Comparison of ENCODE assay signal across 26 cellular contexts in the genomic region with DNA sequence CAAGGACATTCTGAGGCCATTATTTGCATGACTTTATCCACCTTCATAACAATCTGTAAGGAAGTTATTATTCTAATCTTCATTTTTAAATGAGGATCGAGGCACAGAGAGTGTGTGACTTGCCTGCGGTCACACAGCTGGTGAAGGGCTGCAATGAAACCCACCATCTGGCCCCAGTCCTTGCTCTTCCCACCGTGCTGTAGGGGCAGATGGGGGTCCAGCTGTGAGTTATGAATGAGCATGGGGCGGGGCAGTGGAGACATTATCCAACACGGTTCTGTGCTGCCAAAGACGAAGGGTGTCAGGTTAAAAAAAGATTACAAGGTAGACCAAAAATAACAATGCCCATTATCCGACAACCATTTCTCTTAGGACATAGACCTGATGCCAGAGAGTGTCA.
"Had no signal": no experiment of that assay in that cellular context is flagged by ENCODE, and none has a peak within 500 bp of the region (broad histone marks: within the 10 kb centered on the region; RNA-seq: fewer than 3 reads in every experiment).

No MANE protein-coding gene starts in this region.

- H3K9me3 Mint-ChIP-seq: activated CD4-positive, alpha-beta memory T cell treated with anti-CD3 and anti-CD28 coated beads, Interleukin-2, amount 10 ng/mL, durations not matched to agents 7 days and 5 days; activated CD4-positive, alpha-beta T cell treated with anti-CD3 and anti-CD28 coated beads, Interleukin-2, amount 10 ng/mL, durations not matched to agents 7 days and 5 days; activated naive CD4-positive, alpha-beta T cell treated with anti-CD3 and anti-CD28 coated beads, Interleukin-2, amount 10 ng/mL, durations not matched to agents 7 days and 5 days; activated naive CD4-positive, alpha-beta T cell treated with anti-CD3 and anti-CD28 coated beads, Interleukin-2, amount 50 U/mL, for 72 hours; activated naive CD8-positive, alpha-beta T cell treated with anti-CD3 and anti-CD28 coated beads, Interleukin-2, amount 10 ng/mL, durations not matched to agents 7 days and 5 days; activated T-cell treated with anti-CD3 and anti-CD28 coated beads, Interleukin-2, amount 50 U/mL, for 24 hours; activated T-cell treated with anti-CD3 and anti-CD28 coated beads, Interleukin-2, amount 50 U/mL, for 72 hours; dendritic cell treated with granulocyte-macrophage colony-stimulating factor and Interleukin-4, amounts not matched to agents 40 ng/mL and 50 ng/mL, for 4 days; endodermal cell had no signal

- DNase-seq: activated CD4-positive, alpha-beta memory T cell treated with anti-CD3 and anti-CD28 coated beads, Interleukin-2, amount 10 ng/mL, durations not matched to agents 7 days and 5 days; activated CD4-positive, alpha-beta T cell treated with anti-CD3 and anti-CD28 coated beads for 1 hour; activated CD4-positive, alpha-beta T cell treated with anti-CD3 and anti-CD28 coated beads for 4 hours; activated CD4-positive, alpha-beta T cell treated with anti-CD3 and anti-CD28 coated beads, Interleukin-2, amount 10 ng/mL, durations not matched to agents 7 days and 5 days; activated CD4-positive, alpha-beta T cell treated with anti-CD3 and anti-CD28 coated beads, Interleukin-2, amount 50 U/mL, for 4 hours; activated CD8-positive, alpha-beta memory T cell treated with anti-CD3 and anti-CD28 coated beads, Interleukin-2, amount 50 U/mL, for 48 hours; activated gamma-delta T cell; activated naive CD4-positive, alpha-beta T cell; activated naive CD4-positive, alpha-beta T cell treated with anti-CD3 and anti-CD28 coated beads, Interleukin-2, amount 10 ng/mL, durations not matched to agents 7 days and 5 days; activated naive CD8-positive, alpha-beta T cell treated with anti-CD3 and anti-CD28 coated beads, Interleukin-2, amount 10 ng/mL, durations not matched to agents 7 days and 5 days; activated T-cell treated with anti-CD3 and anti-CD28 coated beads for 4 hours; activated T-cell treated with anti-CD3 and anti-CD28 coated beads, Interleukin-2, amount 50 U/mL, for 24 hours; activated T-cell treated with anti-CD3 and anti-CD28 coated beads, Interleukin-2, amount 50 U/mL, for 72 hours; central memory CD4-positive, alpha-beta T cell; cerebellar nuclear complex; colonic mucosa; dorsolateral prefrontal cortex; effector memory CD4-positive, alpha-beta T cell; endodermal cell; foreskin keratinocyte; gastrocnemius medialis; heart right ventricle had no signal

- H3K27me3 Mint-ChIP-seq: activated T-cell treated with anti-CD3 and anti-CD28 coated beads, Interleukin-2, amount 50 U/mL, for 24 hours; dendritic cell treated with granulocyte-macrophage colony-stimulating factor and Interleukin-4, amounts not matched to agents 40 ng/mL and 50 ng/mL, for 4 days had no signal

- H3K27ac Mint-ChIP-seq: activated CD4-positive, alpha-beta memory T cell treated with anti-CD3 and anti-CD28 coated beads, Interleukin-2, amount 10 ng/mL, durations not matched to agents 7 days and 5 days; activated CD4-positive, alpha-beta T cell treated with anti-CD3 and anti-CD28 coated beads, Interleukin-2, amount 10 ng/mL, durations not matched to agents 7 days and 5 days; activated naive CD4-positive, alpha-beta T cell treated with anti-CD3 and anti-CD28 coated beads, Interleukin-2, amount 10 ng/mL, durations not matched to agents 7 days and 5 days; activated naive CD4-positive, alpha-beta T cell treated with anti-CD3 and anti-CD28 coated beads, Interleukin-2, amount 50 U/mL, for 72 hours; activated naive CD8-positive, alpha-beta T cell treated with anti-CD3 and anti-CD28 coated beads, Interleukin-2, amount 10 ng/mL, durations not matched to agents 7 days and 5 days; activated T-cell treated with anti-CD3 and anti-CD28 coated beads, Interleukin-2, amount 50 U/mL, for 24 hours; activated T-cell treated with anti-CD3 and anti-CD28 coated beads, Interleukin-2, amount 50 U/mL, for 72 hours; brain; dendritic cell treated with granulocyte-macrophage colony-stimulating factor and Interleukin-4, amounts not matched to agents 40 ng/mL and 50 ng/mL, for 4 days; endodermal cell; WTC11 had no signal

- H3K4me1 Mint-ChIP-seq: activated CD4-positive, alpha-beta memory T cell treated with anti-CD3 and anti-CD28 coated beads, Interleukin-2, amount 10 ng/mL, durations not matched to agents 7 days and 5 days; activated CD4-positive, alpha-beta T cell treated with anti-CD3 and anti-CD28 coated beads, Interleukin-2, amount 10 ng/mL, durations not matched to agents 7 days and 5 days; activated naive CD4-positive, alpha-beta T cell treated with anti-CD3 and anti-CD28 coated beads, Interleukin-2, amount 10 ng/mL, durations not matched to agents 7 days and 5 days; endodermal cell; WTC11 had no signal

- H3K4me3 Mint-ChIP-seq: activated CD4-positive, alpha-beta memory T cell treated with anti-CD3 and anti-CD28 coated beads, Interleukin-2, amount 10 ng/mL, durations not matched to agents 7 days and 5 days; activated CD4-positive, alpha-beta T cell treated with anti-CD3 and anti-CD28 coated beads, Interleukin-2, amount 10 ng/mL, durations not matched to agents 7 days and 5 days; activated naive CD4-positive, alpha-beta T cell treated with anti-CD3 and anti-CD28 coated beads, Interleukin-2, amount 10 ng/mL, durations not matched to agents 7 days and 5 days; activated naive CD8-positive, alpha-beta T cell treated with anti-CD3 and anti-CD28 coated beads, Interleukin-2, amount 10 ng/mL, durations not matched to agents 7 days and 5 days; activated T-cell treated with anti-CD3 and anti-CD28 coated beads, Interleukin-2, amount 50 U/mL, for 24 hours; activated T-cell treated with anti-CD3 and anti-CD28 coated beads, Interleukin-2, amount 50 U/mL, for 72 hours; brain; dendritic cell treated with granulocyte-macrophage colony-stimulating factor and Interleukin-4, amounts not matched to agents 40 ng/mL and 50 ng/mL, for 4 days; endodermal cell; WTC11 had no signal

- H3K36me3 Mint-ChIP-seq: activated naive CD4-positive, alpha-beta T cell treated with anti-CD3 and anti-CD28 coated beads, Interleukin-2, amount 10 ng/mL, durations not matched to agents 7 days and 5 days; activated naive CD4-positive, alpha-beta T cell treated with anti-CD3 and anti-CD28 coated beads, Interleukin-2, amount 50 U/mL, for 72 hours; activated naive CD8-positive, alpha-beta T cell treated with anti-CD3 and anti-CD28 coated beads, Interleukin-2, amount 10 ng/mL, durations not matched to agents 7 days and 5 days; brain; WTC11 had no signal
